In genomic region chr1:158146739-158147138, GRCh38 we compare ENCODE assay signal across 14 cellular contexts. TPM values are rescaled to one million over a fixed set of nuclear protein-coding genes. Genes with fewer than 3 reads are reported as not detected.
"Had no signal": no experiment of that assay in that cellular context is flagged by ENCODE, and none has a peak within 500 bp of the region (broad histone marks: within the 10 kb centered on the region; RNA-seq: fewer than 3 reads in every experiment).

No MANE protein-coding gene starts in this region.

- H3K36me3 ChIP-seq: prostate gland had no signal

- H3K27me3 ChIP-seq: testis had no signal

- H3K9me3 ChIP-seq: prostate gland, testis had no signal

- H3K4me3 Mint-ChIP-seq: activated CD4-positive, alpha-beta memory T cell treated with anti-CD3 and anti-CD28 coated beads, Interleukin-2, amount 10 ng/mL, durations not matched to agents 7 days and 5 days; activated naive CD8-positive, alpha-beta T cell treated with anti-CD3 and anti-CD28 coated beads for 36 hours; stimulated activated naive CD8-positive, alpha-beta T cell treated with anti-CD3 and anti-CD28 coated beads, Interleukin-15, Interleukin-2, amounts not matched to agents 100 ng/mL and 50 ng/mL, for 24 hours had no signal

- H3K27me3 Mint-ChIP-seq: activated naive CD8-positive, alpha-beta T cell treated with anti-CD3 and anti-CD28 coated beads for 36 hours; stimulated activated naive CD8-positive, alpha-beta T cell treated with anti-CD3 and anti-CD28 coated beads, Interleukin-15, Interleukin-2, amounts not matched to agents 100 ng/mL and 50 ng/mL, for 24 hours had no signal

- ATAC-seq: left lobe of liver, sciatic nerve had no signal

- H3K27ac ChIP-seq: prostate gland had no signal

- DNase-seq: activated CD4-positive, alpha-beta memory T cell treated with anti-CD3 and anti-CD28 coated beads, Interleukin-2, amount 10 ng/mL, durations not matched to agents 7 days and 5 days; activated gamma-delta T cell; activated naive CD8-positive, alpha-beta T cell treated with anti-CD3 and anti-CD28 coated beads for 36 hours; activated T-cell treated with anti-CD3 and anti-CD28 coated beads, Interleukin-2, amount 50 U/mL, for 48 hours; effector CD4-positive, alpha-beta T cell; occipital lobe; stimulated activated CD4-positive, alpha-beta T cell treated with anti-CD3 and anti-CD28 coated beads, Interleukin-4, amount 100 ng/mL, for 24 hours; T-helper 9 cell; testis had no signal

- H3K27ac Mint-ChIP-seq: activated CD4-positive, alpha-beta memory T cell treated with anti-CD3 and anti-CD28 coated beads, Interleukin-2, amount 10 ng/mL, durations not matched to agents 7 days and 5 days; activated naive CD8-positive, alpha-beta T cell treated with anti-CD3 and anti-CD28 coated beads for 36 hours; stimulated activated naive CD8-positive, alpha-beta T cell treated with anti-CD3 and anti-CD28 coated beads, Interleukin-15, Interleukin-2, amounts not matched to agents 100 ng/mL and 50 ng/mL, for 24 hours had no signal

- H3K9me3 Mint-ChIP-seq: activated CD4-positive, alpha-beta memory T cell treated with anti-CD3 and anti-CD28 coated beads, Interleukin-2, amount 10 ng/mL, durations not matched to agents 7 days and 5 days; activated naive CD8-positive, alpha-beta T cell treated with anti-CD3 and anti-CD28 coated beads for 36 hours; nephron; stimulated activated naive CD8-positive, alpha-beta T cell treated with anti-CD3 and anti-CD28 coated beads, Interleukin-15, Interleukin-2, amounts not matched to agents 100 ng/mL and 50 ng/mL, for 24 hours had no signal

- H3K4me3 ChIP-seq: prostate gland, testis had no signal

RNA-seq across cellular contexts. Expression of gene CD1D, which starts 34.0 kb away (rescaled TPM):
- total RNA-seq: activated CD4-positive, alpha-beta memory T cell treated with anti-CD3 and anti-CD28 coated beads, Interleukin-2, amount 10 ng/mL, durations not matched to agents 7 days and 5 days; activated naive CD8-positive, alpha-beta T cell treated with anti-CD3 and anti-CD28 coated beads for 36 hours had no signal
